ENCODE assay signal across 9 cellular contexts in the genomic region with DNA sequence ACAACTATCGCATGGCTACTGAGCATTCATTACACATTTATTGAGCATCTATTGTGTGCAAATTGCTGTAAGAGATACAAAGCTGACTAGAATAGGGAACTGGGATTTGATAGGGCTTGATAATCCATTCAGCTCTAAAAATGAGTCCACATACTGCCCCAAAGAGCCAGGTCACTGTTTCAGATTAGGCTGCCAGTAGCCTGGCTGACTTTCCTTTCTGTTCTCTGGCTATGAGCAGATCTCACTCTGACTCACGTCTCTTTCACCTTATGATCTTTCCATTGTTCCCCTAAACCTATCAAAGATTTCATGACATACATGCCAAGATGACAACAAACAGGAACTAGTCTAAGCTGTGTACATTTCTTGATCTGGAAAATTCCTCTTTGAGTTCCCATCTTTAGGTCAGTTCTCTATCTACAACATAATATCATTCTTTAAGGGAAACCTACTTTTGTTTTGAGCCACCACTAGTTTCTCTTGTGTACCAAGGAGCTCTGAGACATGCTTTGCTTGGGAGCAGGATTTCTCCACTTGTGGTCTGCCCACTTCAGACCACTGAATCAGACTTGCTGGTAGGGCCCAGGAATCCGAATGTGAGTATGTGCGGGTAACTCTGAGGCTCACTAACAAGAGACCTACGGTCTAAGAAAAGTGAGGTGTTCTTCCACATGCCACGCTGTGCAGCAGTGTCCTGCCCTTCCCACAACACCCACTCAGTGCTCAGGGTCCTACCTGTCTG. TPM values are rescaled to one million over a fixed set of nuclear protein-coding genes. Genes with fewer than 3 reads are reported as not detected.
DNase-seq lines count a peak whose midpoint lies in the region; ATAC-seq and TF ChIP-seq lines count a peak whose summit lies in the region.
"Had no signal": no experiment of that assay in that cellular context is flagged by ENCODE, and none has a peak within 500 bp of the region (broad histone marks: within the 10 kb centered on the region; RNA-seq: fewer than 3 reads in every experiment).

No MANE protein-coding gene starts in this region.

- ATAC-seq in CD4-positive, CD25-positive, alpha-beta regulatory T cell (ENCODE audit: low read depth in 2 of 2): no peak
- ATAC-seq in GM19035 (IDR thresholded peaks at IDR 0.05; ENCODE audit: unreplicated experiment) (peak; percentile 49), HG02571 (IDR thresholded peaks at IDR 0.05; ENCODE audit: unreplicated experiment) (no peak)

- H3K36me3 ChIP-seq in CD4-positive, CD25-positive, alpha-beta regulatory T cell (ENCODE audit: control insufficient read depth, insufficient read depth, low read length): peaks cover 67% of the 10 kb centered on the region
- H3K36me3 ChIP-seq in KOPT-K1 (ENCODE audit: insufficient read depth, low read length): peaks cover 97% of the 10 kb centered on the region

- intact Hi-C loops in dorsolateral prefrontal cortex (cut with DNase I): no loop called here

- H3K9me3 Mint-ChIP-seq in CD4-positive, CD25-positive, alpha-beta regulatory T cell: peaks cover 0 to 3% (median 0%) of the 10 kb centered on the region in 7 donors
- no peaks in the 10 kb centered on the region for H3K9me3 Mint-ChIP-seq in endothelial cell (ENCODE audit: unreplicated experiment)

- H3K36me3 Mint-ChIP-seq in CD4-positive, CD25-positive, alpha-beta regulatory T cell: peaks cover 60% of the 10 kb centered on the region
- H3K36me3 Mint-ChIP-seq in endothelial cell (ENCODE audit: low read depth, unreplicated experiment): peaks cover 47% of the 10 kb centered on the region

- H3K27me3 Mint-ChIP-seq in CD4-positive, CD25-positive, alpha-beta regulatory T cell: no peaks in the 10 kb centered on the region
- H3K27me3 Mint-ChIP-seq in endothelial cell (ENCODE audit: unreplicated experiment): peaks cover 6% of the 10 kb centered on the region

- H3K4me3 ChIP-seq in CD4-positive, CD25-positive, alpha-beta regulatory T cell (ENCODE audit: low read depth, low read length): no peak overlapping the region
- no peak overlapping the region for H3K4me3 ChIP-seq in dorsolateral prefrontal cortex

- H3K27ac ChIP-seq in CD4-positive, CD25-positive, alpha-beta regulatory T cell (ENCODE audit: insufficient read depth, low read length, poor library complexity, severe bottlenecking): no peak overlapping the region
- H3K27ac ChIP-seq in KOPT-K1 (ENCODE audit: low read depth, low read length, poor library complexity, severe bottlenecking) (peak overlapping the region; percentile 17), dorsolateral prefrontal cortex (no peak overlapping the region)

- peaks cover 9% of the 10 kb centered on the region for H3K4me1 ChIP-seq in CD4-positive, CD25-positive, alpha-beta regulatory T cell (ENCODE audit: control insufficient read depth, insufficient read depth, low read length, poor library complexity, severe bottlenecking)

- peaks cover 5 to 43% (median 18%) of the 10 kb centered on the region in 4 donors for H3K4me1 Mint-ChIP-seq in CD4-positive, CD25-positive, alpha-beta regulatory T cell
- peaks cover 49% of the 10 kb centered on the region for H3K4me1 Mint-ChIP-seq in endothelial cell (ENCODE audit: unreplicated experiment)

- DNase-seq in CD4-positive, CD25-positive, alpha-beta regulatory T cell: peak in 1 of 3 donors; percentile 13
- DNase-seq in endothelial cell (ENCODE audit: low spot score): no peak
- DNase-seq in dorsolateral prefrontal cortex: no peak
- DNase-seq in midbrain (lab: John Stamatoyannopoulos, UW): no peak
- DNase-seq in NCI-H2171 treated with DMSO at 0.1 percent for 48 hours (lab: John Stamatoyannopoulos, UW): no peak
- DNase-seq: DMS79 treated with DMSO at 0.1 percent for 48 hours had no signal

- TF ChIP-seq CTCF in endothelial cell (IDR thresholded peaks at IDR 0.05; ENCODE audit: unreplicated experiment) (no peak), dorsolateral prefrontal cortex (IDR thresholded peaks at IDR 0.05 in 54 of 56, conservative IDR thresholded peaks at IDR 0.05 in 2 of 56; ENCODE audit: low read depth in 1 of 56, partially characterized antibody in 56 of 56) (no peak)

- no peaks in the 10 kb centered on the region for H3K27me3 ChIP-seq in CD4-positive, CD25-positive, alpha-beta regulatory T cell (ENCODE audit: control insufficient read depth, insufficient read depth, low read length)
- H3K27me3 ChIP-seq in dorsolateral prefrontal cortex: no peaks in the 10 kb centered on the region

- H3K4me3 Mint-ChIP-seq in CD4-positive, CD25-positive, alpha-beta regulatory T cell: no peak overlapping the region
- H3K4me3 Mint-ChIP-seq in endothelial cell (ENCODE audit: unreplicated experiment): no peak overlapping the region

- H3K27ac Mint-ChIP-seq in CD4-positive, CD25-positive, alpha-beta regulatory T cell: peak overlapping the region; percentile 27 to 56 (median 39)
- H3K27ac Mint-ChIP-seq in endothelial cell (ENCODE audit: unreplicated experiment): peak overlapping the region; percentile 94

- H3K9me3 ChIP-seq in CD4-positive, CD25-positive, alpha-beta regulatory T cell (ENCODE audit: control insufficient read depth in 2 of 2, low read length in 2 of 2): no peaks in the 10 kb centered on the region
- H3K9me3 ChIP-seq in KOPT-K1 (ENCODE audit: insufficient read depth, low read length, poor library complexity, severe bottlenecking): no peaks in the 10 kb centered on the region

RNA-seq across cellular contexts. Expression of gene ICAM2, which starts 40.9 kb away (rescaled TPM):
- total RNA-seq in CD4-positive, CD25-positive, alpha-beta regulatory T cell: 106 TPM
- 100 to 1,000 TPM; 465 to 625 (median 548) TPM for polyA plus RNA-seq in CD4-positive, CD25-positive, alpha-beta regulatory T cell
- total RNA-seq in endothelial cell (ENCODE audit: unreplicated experiment) (52.1 TPM), dorsolateral prefrontal cortex (10 to 100 TPM in 117 of 120 experiments, 1 to 10 TPM in 3; 7.4 to 50.5 (median 19.5) TPM)
